Comparison of ENCODE assay signal across 7 cellular contexts in the genomic region with DNA sequence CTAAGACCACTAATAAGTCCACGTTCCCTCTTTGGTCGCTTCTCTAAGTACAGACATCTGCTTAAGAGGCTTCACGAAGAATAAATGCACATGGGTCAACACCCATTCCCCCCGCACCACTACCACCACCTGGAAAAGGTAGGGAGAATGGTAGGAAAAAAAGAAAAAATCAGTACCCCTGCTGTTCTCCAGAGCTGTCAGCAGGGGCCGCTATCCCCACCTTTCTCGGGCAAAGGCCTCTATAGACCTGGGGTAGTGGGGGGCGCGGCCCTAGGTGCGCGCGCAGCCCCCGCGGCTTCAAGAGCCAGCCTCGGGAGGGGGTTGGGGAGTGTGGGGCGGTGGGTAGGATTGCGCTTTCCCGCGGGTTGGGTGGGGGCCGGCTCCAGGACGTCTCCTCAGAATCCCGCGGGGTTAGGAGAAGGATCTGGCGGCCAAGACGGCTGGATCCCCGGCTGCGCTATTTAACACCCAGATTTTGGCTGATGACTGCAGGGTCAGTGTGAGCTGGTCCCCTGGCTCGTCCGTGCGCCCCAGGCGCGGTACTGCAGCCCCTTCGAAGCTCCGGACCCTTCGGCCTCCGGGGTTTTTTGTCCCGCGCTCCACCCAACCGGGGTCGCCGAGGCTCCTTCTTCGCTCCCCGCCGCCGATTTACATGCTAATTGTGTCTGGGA. TPM values are rescaled to one million over a fixed set of nuclear protein-coding genes. Genes with fewer than 3 reads are reported as not detected.
DNase-seq lines count a peak whose midpoint lies in the region; ATAC-seq and TF ChIP-seq lines count a peak whose summit lies in the region.

No MANE protein-coding gene starts in this region.

- H3K9me3 ChIP-seq in muscle layer of duodenum (ENCODE audit: control insufficient read depth in 1 of 2, low read length in 2 of 2) = no peaks in the 10 kb centered on the region

- H3K4me1 Mint-ChIP-seq in IgD-negative memory B cell = peaks cover 18 to 45% (median 26%) of the 10 kb centered on the region in 3 donors
- H3K4me1 Mint-ChIP-seq in activated CD8-positive, alpha-beta T cell treated with anti-CD3 and anti-CD28 coated beads for 36 hours (ENCODE audit: low read depth) = peaks cover 27% of the 10 kb centered on the region
- peaks cover 7% of the 10 kb centered on the region for H3K4me1 Mint-ChIP-seq in type B pancreatic cell (ENCODE audit: unreplicated experiment)

- POLR2A ChIA-PET in activated CD8-positive, alpha-beta T cell treated with anti-CD3 and anti-CD28 coated beads for 36 hours (lab: Charles Lee) = no interaction called here

- H3K4me3 Mint-ChIP-seq in IgD-negative memory B cell = peak overlapping the region; percentile 83 to 92 (median 89)
- H3K4me3 Mint-ChIP-seq in activated CD8-positive, alpha-beta T cell treated with anti-CD3 and anti-CD28 coated beads for 36 hours = no peak overlapping the region
- peak overlapping the region; percentile 99 for H3K4me3 Mint-ChIP-seq in type B pancreatic cell

- peak; percentile 36 for ATAC-seq in GM21576 (IDR thresholded peaks at IDR 0.05; ENCODE audit: unreplicated experiment)
- peak; percentile 80 for ATAC-seq in activated CD8-positive, alpha-beta T cell treated with anti-CD3 and anti-CD28 coated beads for 36 hours

- intact Hi-C loops in activated CD8-positive, alpha-beta T cell treated with anti-CD3 and anti-CD28 coated beads for 36 hours (cut with micrococcal nuclease) = loop anchor here (5.0 kb wide), 1 partner anchor 371 kb away; no protein-coding TSS in a partner anchor

- H3K4me3 ChIP-seq in fibroblast of mammary gland (ENCODE audit: control insufficient read depth, low read depth, low read length) (peak overlapping the region; percentile 34), muscle layer of duodenum (ENCODE audit: low read depth in 1 of 2, low read length in 2 of 2) (peak overlapping the region; percentile 83 to 93)

- H3K36me3 Mint-ChIP-seq in IgD-negative memory B cell (no peaks in the 10 kb centered on the region), type B pancreatic cell (peaks cover 5% of the 10 kb centered on the region)
- no peaks in the 10 kb centered on the region for H3K36me3 Mint-ChIP-seq in activated CD8-positive, alpha-beta T cell treated with anti-CD3 and anti-CD28 coated beads for 36 hours (ENCODE audit: low read depth)

- no peaks in the 10 kb centered on the region for H3K36me3 ChIP-seq in muscle layer of duodenum (ENCODE audit: control insufficient read depth in 1 of 2, insufficient read depth in 2 of 2, low read length in 2 of 2)

- H3K27ac Mint-ChIP-seq in IgD-negative memory B cell (peak overlapping the region; percentile 3 to 88 (median 67)), type B pancreatic cell (peak overlapping the region; percentile 82)
- no peak overlapping the region for H3K27ac Mint-ChIP-seq in activated CD8-positive, alpha-beta T cell treated with anti-CD3 and anti-CD28 coated beads for 36 hours

- DNase-seq in activated CD8-positive, alpha-beta T cell treated with anti-CD3 and anti-CD28 coated beads for 36 hours = peak; percentile 64
- DNase-seq in fibroblast of mammary gland (ENCODE audit: low read depth) = peak; percentile 50
- peak; percentile 86 for DNase-seq in type B pancreatic cell (ENCODE audit: extremely low spot score, unreplicated experiment)

- H3K27ac ChIP-seq in muscle layer of duodenum (ENCODE audit: low read length) = peak overlapping the region; percentile 56

- H3K4me1 ChIP-seq in muscle layer of duodenum (ENCODE audit: control insufficient read depth in 1 of 2, insufficient read depth in 2 of 2, low read length in 2 of 2) = peaks cover 0 to 11% of the 10 kb centered on the region in 2 donors

- H3K27me3 ChIP-seq in muscle layer of duodenum (ENCODE audit: low read depth, low read length) = peaks cover 4% of the 10 kb centered on the region

- TF ChIP-seq CTCF in GM12872 (IDR thresholded peaks at IDR 0.05; ENCODE audit: insufficient read depth, low read depth, low read length) = peak; percentile 88
- TF ChIP-seq CTCF in activated CD8-positive, alpha-beta T cell treated with anti-CD3 and anti-CD28 coated beads for 36 hours (IDR thresholded peaks at IDR 0.05) = peak; percentile 66
- peak; percentile 80 for TF ChIP-seq CTCF in fibroblast of mammary gland (conservative IDR thresholded peaks at IDR 0.05; ENCODE audit: control insufficient read depth, insufficient read depth, low read depth, low read length)
- TF ChIP-seq CTCF in type B pancreatic cell (conservative IDR thresholded peaks at IDR 0.05) = peak; percentile 94

- H3K9me3 Mint-ChIP-seq in IgD-negative memory B cell (no peaks in the 10 kb centered on the region), type B pancreatic cell (peaks cover 7% of the 10 kb centered on the region)
- H3K9me3 Mint-ChIP-seq in activated CD8-positive, alpha-beta T cell treated with anti-CD3 and anti-CD28 coated beads for 36 hours = no peaks in the 10 kb centered on the region

- H3K27me3 Mint-ChIP-seq in IgD-negative memory B cell = peaks cover 58% of the 10 kb centered on the region
- peaks cover 68% of the 10 kb centered on the region for H3K27me3 Mint-ChIP-seq in activated CD8-positive, alpha-beta T cell treated with anti-CD3 and anti-CD28 coated beads for 36 hours
- H3K27me3 Mint-ChIP-seq in type B pancreatic cell = peaks cover 7% of the 10 kb centered on the region

- CTCF ChIA-PET in activated CD8-positive, alpha-beta T cell treated with anti-CD3 and anti-CD28 coated beads for 36 hours (lab: Charles Lee) = interaction anchor here (1.1 to 2.3 kb wide), 8 partner anchors 9 to 429 kb away, joined by 3 to 7 read pairs (median 4); no protein-coding TSS in a partner anchor

RNA-seq across cellular contexts. Expression of gene SEMA6A, which starts 1.6 kb away (rescaled TPM):
- 1.2 TPM for polyA plus RNA-seq in IgD-negative memory B cell
- total RNA-seq in activated CD8-positive, alpha-beta T cell treated with anti-CD3 and anti-CD28 coated beads for 36 hours = not detected
- total RNA-seq in type B pancreatic cell (ENCODE audit: low replicate concordance) = 74.0 and 84.2 TPM in 2 replicates

Comparison
In these comparisons a context has a peak if more than half of its experiments do, and no peak if none do; other contexts are left out.
1. Peak in every context shown above with its lines: DNase-seq, ATAC-seq, H3K4me3 ChIP-seq and H3K27ac ChIP-seq.
2. RNA of gene SEMA6A, which starts 1.6 kb away (total RNA-seq): 74.0 to 84.2 TPM in type B pancreatic cell; not detected in activated CD8-positive, alpha-beta T cell treated with anti-CD3 and anti-CD28 coated beads for 36 hours; every median in the first group is over 10 times any median in the second.